In genomic region chr4:177413092-177413491, GRCh38 we compare ENCODE assay signal across 28 cellular contexts.
"Had no signal": no experiment of that assay in that cellular context is flagged by ENCODE, and none has a peak within 500 bp of the region (broad histone marks: within the 10 kb centered on the region; RNA-seq: fewer than 3 reads in every experiment).

No MANE protein-coding gene starts in this region.

- H3K4me2 ChIP-seq: smooth muscle cell had no signal

- H3K4me3 ChIP-seq: pancreas, psoas muscle, skin epidermis, smooth muscle cell, spleen, thoracic aorta, thyroid gland, tibial nerve, upper lobe of left lung, vagina had no signal

- H3K27me3 Mint-ChIP-seq: naive B cell; naive thymus-derived CD8-positive, alpha-beta T cell; stimulated activated memory B cell treated with anti-CD40 and anti-IgM and Interleukin-4, amounts not matched to agents 10 μg/mL and 1 μg/mL and 100 μg/mL, for 72 hours; stimulated activated naive CD8-positive, alpha-beta T cell treated with anti-CD3 and anti-CD28 coated beads, Interleukin-15, amount 100 ng/mL, for 72 hours had no signal

- H3K4me3 Mint-ChIP-seq: naive B cell; naive thymus-derived CD8-positive, alpha-beta T cell; nephron; stimulated activated memory B cell treated with anti-CD40 and anti-IgM and Interleukin-4, amounts not matched to agents 10 μg/mL and 1 μg/mL and 100 μg/mL, for 72 hours; stimulated activated naive CD8-positive, alpha-beta T cell treated with anti-CD3 and anti-CD28 coated beads, Interleukin-15, amount 100 ng/mL, for 72 hours had no signal

- H3K27ac Mint-ChIP-seq: naive B cell; naive thymus-derived CD8-positive, alpha-beta T cell; stimulated activated memory B cell treated with anti-CD40 and anti-IgM and Interleukin-4, amounts not matched to agents 10 μg/mL and 1 μg/mL and 100 μg/mL, for 72 hours; stimulated activated naive CD8-positive, alpha-beta T cell treated with anti-CD3 and anti-CD28 coated beads, Interleukin-15, amount 100 ng/mL, for 72 hours had no signal

- H3K4me1 ChIP-seq: psoas muscle, spleen, thyroid gland, tibial nerve, upper lobe of left lung, vagina had no signal

- H3K4me1 Mint-ChIP-seq: naive B cell; naive thymus-derived CD8-positive, alpha-beta T cell; nephron; stimulated activated memory B cell treated with anti-CD40 and anti-IgM and Interleukin-4, amounts not matched to agents 10 μg/mL and 1 μg/mL and 100 μg/mL, for 72 hours; stimulated activated naive CD8-positive, alpha-beta T cell treated with anti-CD3 and anti-CD28 coated beads, Interleukin-15, amount 100 ng/mL, for 72 hours had no signal

- ATAC-seq: naive thymus-derived CD8-positive, alpha-beta T cell; pancreas; psoas muscle; right cardiac atrium; sciatic nerve; stimulated activated memory B cell treated with anti-CD40 and anti-IgM and Interleukin-4, amounts not matched to agents 10 μg/mL and 1 μg/mL and 100 μg/mL, for 72 hours; stimulated activated naive CD8-positive, alpha-beta T cell treated with anti-CD3 and anti-CD28 coated beads, Interleukin-15, amount 100 ng/mL, for 72 hours; stimulated activated naive CD8-positive, alpha-beta T cell treated with anti-CD3 and anti-CD28 coated beads, Interleukin-15, Interleukin-2, amounts not matched to agents 100 U/mL and 50 U/mL, for 24 hours had no signal

- H3K9me3 ChIP-seq: neutrophil, pancreas, psoas muscle, spleen, thoracic aorta, thyroid gland, tibial nerve, vagina had no signal

- H3K36me3 ChIP-seq: neutrophil, pancreas, spleen, thoracic aorta, thyroid gland, tibial nerve, upper lobe of left lung, vagina had no signal

- H3K36me3 Mint-ChIP-seq: naive B cell; naive thymus-derived CD8-positive, alpha-beta T cell; stimulated activated memory B cell treated with anti-CD40 and anti-IgM and Interleukin-4, amounts not matched to agents 10 μg/mL and 1 μg/mL and 100 μg/mL, for 72 hours had no signal

- H3K27ac ChIP-seq: neutrophil, pancreas, psoas muscle, skin epidermis, spleen, thoracic aorta, thyroid gland, tibial nerve, upper lobe of left lung, vagina had no signal

- H3K27me3 ChIP-seq: neutrophil, pancreas, spleen, thyroid gland, tibial nerve, upper lobe of left lung, vagina had no signal

- DNase-seq: naive B cell; naive thymus-derived CD8-positive, alpha-beta T cell; nucleus accumbens; pancreas; psoas muscle; right cardiac atrium; spleen; stimulated activated CD4-positive, alpha-beta T cell treated with anti-CD3 and anti-CD28 coated beads, Interleukin-12 subunit alpha, Interleukin-12 subunit beta, amount 100 ng/mL, for 4 hours; stimulated activated CD4-positive, alpha-beta T cell treated with anti-CD3 and anti-CD28 coated beads, Interleukin-1b, Interleukin-23, amount 100 ng/mL, for 48 hours; stimulated activated CD4-positive, alpha-beta T cell treated with anti-CD3 and anti-CD28 coated beads, Interleukin-4, amount 100 ng/mL, for 1 hour; stimulated activated CD4-positive, alpha-beta T cell treated with anti-CD3 and anti-CD28 coated beads, Interleukin-4, amount 100 ng/mL, for 4 hours; stimulated activated CD8-positive, alpha-beta memory T cell treated with anti-CD3 and anti-CD28 coated beads, Interleukin-4, amount 100 ng/mL, for 48 hours; stimulated activated naive CD4-positive, alpha-beta T cell; stimulated activated naive CD8-positive, alpha-beta T cell treated with anti-CD3 and anti-CD28 coated beads, Interleukin-15, amount 100 ng/mL, for 72 hours; stimulated activated naive CD8-positive, alpha-beta T cell treated with anti-CD3 and anti-CD28 coated beads, Interleukin-15, Interleukin-2, amounts not matched to agents 100 U/mL and 50 U/mL, for 24 hours; thyroid gland; trophoblast cell; upper lobe of left lung had no signal

- FAIRE-seq: pancreas, urothelium cell line had no signal
